ENCODE assay signal across 1 cellular context in genomic region chr1:226051356-226051755, GRCh38.
TF ChIP-seq lines count a peak whose summit lies in the region.

No MANE protein-coding gene starts in this region.

TF ChIP-seq in HepG2, 621 proteins besides CTCF, POLR2A, EP300 and RAD21 (continued from another document):
- no peak for TF ChIP-seq ARID3A (IDR thresholded peaks at IDR 0.05; ENCODE audit: low read depth, low read length)
- no peak for TF ChIP-seq ELF4 (CRISPR knock-in tag; IDR thresholded peaks at IDR 0.05; ENCODE audit: borderline replicate concordance)
- no peak for TF ChIP-seq ZBTB26 (CRISPR knock-in tag; IDR thresholded peaks at IDR 0.05; ENCODE audit: borderline replicate concordance)
- no peak for TF ChIP-seq SETDB1 (CRISPR knock-in tag; IDR thresholded peaks at IDR 0.05; ENCODE audit: borderline replicate concordance)
- TF ChIP-seq ZBTB3 (CRISPR knock-in tag; IDR thresholded peaks at IDR 0.05; ENCODE audit: borderline replicate concordance, low read depth) = no peak
- TF ChIP-seq ZNF530 (CRISPR knock-in tag; IDR thresholded peaks at IDR 0.05; ENCODE audit: low read depth) = no peak
- no peak for TF ChIP-seq ZNF354B (CRISPR knock-in tag; IDR thresholded peaks at IDR 0.05)
- no peak for TF ChIP-seq BATF2 (CRISPR knock-in tag; IDR thresholded peaks at IDR 0.05)
- no peak for TF ChIP-seq NFE2 (CRISPR knock-in tag; IDR thresholded peaks at IDR 0.05)
- TF ChIP-seq PPARG (CRISPR knock-in tag; conservative IDR thresholded peaks at IDR 0.05) = no peak
- TF ChIP-seq TGIF2 (CRISPR knock-in tag; IDR thresholded peaks at IDR 0.05) = no peak
- TF ChIP-seq ZNF33B (CRISPR knock-in tag; IDR thresholded peaks at IDR 0.05) = no peak
- TF ChIP-seq ZNF383 (CRISPR knock-in tag; IDR thresholded peaks at IDR 0.05; ENCODE audit: borderline replicate concordance) = no peak
- TF ChIP-seq ZNF232 (CRISPR knock-in tag; IDR thresholded peaks at IDR 0.05; ENCODE audit: borderline replicate concordance) = no peak
- TF ChIP-seq FOXC1 (CRISPR knock-in tag; IDR thresholded peaks at IDR 0.05; ENCODE audit: borderline replicate concordance) = no peak
- TF ChIP-seq ZNF143 (CRISPR knock-in tag; IDR thresholded peaks at IDR 0.05) = no peak
- no peak for TF ChIP-seq PHF5A (CRISPR knock-in tag; IDR thresholded peaks at IDR 0.05; ENCODE audit: low read depth, unreplicated experiment)
- no peak for TF ChIP-seq CENPX (CRISPR knock-in tag; IDR thresholded peaks at IDR 0.05)
TF ChIP-seq in HepG2: peak in this region for 0.
